Comparison of ENCODE assay signal across 20 cellular contexts in genomic region chr4:130689182-130689581, GRCh38.
DNase-seq lines count a peak whose midpoint lies in the region; ATAC-seq, FAIRE-seq and TF ChIP-seq lines count a peak whose summit lies in the region.
"Had no signal": no experiment of that assay in that cellular context is flagged by ENCODE, and none has a peak within 500 bp of the region (broad histone marks: within the 10 kb centered on the region; RNA-seq: fewer than 3 reads in every experiment).

No MANE protein-coding gene starts in this region.

- no peaks in the 10 kb centered on the region for H3K27me3 Mint-ChIP-seq in astrocyte (ENCODE audit: low read depth, unreplicated experiment)
- H3K27me3 Mint-ChIP-seq in stimulated activated naive B cell treated with anti-CD40 and anti-IgM and Interleukin-4, amounts not matched to agents 10 μg/mL and 1 μg/mL and 100 μg/mL, for 72 hours, result no peaks in the 10 kb centered on the region
- H3K27me3 Mint-ChIP-seq: B cell had no signal

- FAIRE-seq in astrocyte (lab: Jason Lieb, UNC), result no peak
- FAIRE-seq: HTR-8/SVneo, K562 had no signal

- H3K27me3 ChIP-seq in astrocyte (ENCODE audit: insufficient read depth, low read length), result no peaks in the 10 kb centered on the region
- no peaks in the 10 kb centered on the region for H3K27me3 ChIP-seq in tibial artery
- H3K27me3 ChIP-seq: BLaER1 treated with 17β-estradiol and CSF1 and Interleukin-3, amounts not matched to agents 10 nM and 100 nM had no signal

- H3K4me1 ChIP-seq in astrocyte (ENCODE audit: insufficient read depth, low read length) (no peaks in the 10 kb centered on the region), tibial artery (no peaks in the 10 kb centered on the region)
- H3K4me1 ChIP-seq: BLaER1 treated with 17β-estradiol and CSF1 and Interleukin-3, amounts not matched to agents 10 nM and 100 nM had no signal

- no peaks in the 10 kb centered on the region for H4K20me1 ChIP-seq in astrocyte (ENCODE audit: insufficient read depth, low read length)
- H4K20me1 ChIP-seq: BLaER1 treated with 17β-estradiol and CSF1 and Interleukin-3, amounts not matched to agents 10 nM and 100 nM had no signal

- H3K4me3 ChIP-seq in astrocyte (ENCODE audit: insufficient read depth, low read depth, low read length), result no peak overlapping the region
- no peak overlapping the region for H3K4me3 ChIP-seq in skeletal muscle cell (ENCODE audit: low read depth, low read length)
- no peak overlapping the region for H3K4me3 ChIP-seq in tibial artery
- H3K4me3 ChIP-seq: BLaER1 treated with 17β-estradiol and CSF1 and Interleukin-3, amounts not matched to agents 10 nM and 100 nM; K562 had no signal

- no peak overlapping the region for H3K27ac Mint-ChIP-seq in astrocyte (ENCODE audit: unreplicated experiment)
- H3K27ac Mint-ChIP-seq in stimulated activated naive B cell treated with anti-CD40 and anti-IgM and Interleukin-4, amounts not matched to agents 10 μg/mL and 1 μg/mL and 100 μg/mL, for 72 hours, result no peak overlapping the region
- H3K27ac Mint-ChIP-seq: B cell; CD8-positive, alpha-beta T cell had no signal

- H3K9me3 Mint-ChIP-seq in astrocyte (ENCODE audit: unreplicated experiment), result peaks cover 3% of the 10 kb centered on the region
- H3K9me3 Mint-ChIP-seq in stimulated activated naive B cell treated with anti-CD40 and anti-IgM and Interleukin-4, amounts not matched to agents 10 μg/mL and 1 μg/mL and 100 μg/mL, for 72 hours, result no peaks in the 10 kb centered on the region

- H3K4me2 ChIP-seq in astrocyte (ENCODE audit: low read length), result no peak overlapping the region
- H3K4me2 ChIP-seq: BLaER1 treated with 17β-estradiol and CSF1 and Interleukin-3, amounts not matched to agents 10 nM and 100 nM had no signal

- H3K27ac ChIP-seq in astrocyte (ENCODE audit: low read depth, low read length), result no peak overlapping the region
- H3K27ac ChIP-seq in tibial artery, result no peak overlapping the region
- H3K27ac ChIP-seq: BLaER1 treated with 17β-estradiol and CSF1 and Interleukin-3, amounts not matched to agents 10 nM and 100 nM; HL-60 had no signal

- no peak for ATAC-seq in stimulated activated naive B cell treated with anti-CD40 and anti-IgM and Interleukin-4, amounts not matched to agents 10 μg/mL and 1 μg/mL and 100 μg/mL, for 72 hours (replicated peaks)
- ATAC-seq: CD8-positive, alpha-beta T cell; K562 had no signal

- no peaks in the 10 kb centered on the region for H3K79me2 ChIP-seq in astrocyte (ENCODE audit: insufficient read depth, low read length)

- H3K4me1 Mint-ChIP-seq in astrocyte (ENCODE audit: low read depth, unreplicated experiment), result no peaks in the 10 kb centered on the region
- H3K4me1 Mint-ChIP-seq in stimulated activated naive B cell treated with anti-CD40 and anti-IgM and Interleukin-4, amounts not matched to agents 10 μg/mL and 1 μg/mL and 100 μg/mL, for 72 hours, result no peaks in the 10 kb centered on the region
- H3K4me1 Mint-ChIP-seq: B cell had no signal

- H3K36me3 ChIP-seq in astrocyte (ENCODE audit: insufficient read depth, low read length) (no peaks in the 10 kb centered on the region), tibial artery (no peaks in the 10 kb centered on the region)
- H3K36me3 ChIP-seq: BLaER1 treated with 17β-estradiol and CSF1 and Interleukin-3, amounts not matched to agents 10 nM and 100 nM had no signal

- no peaks in the 10 kb centered on the region for H3K36me3 Mint-ChIP-seq in astrocyte (ENCODE audit: low read depth, unreplicated experiment)
- no peaks in the 10 kb centered on the region for H3K36me3 Mint-ChIP-seq in stimulated activated naive B cell treated with anti-CD40 and anti-IgM and Interleukin-4, amounts not matched to agents 10 μg/mL and 1 μg/mL and 100 μg/mL, for 72 hours
- H3K36me3 Mint-ChIP-seq: CD8-positive, alpha-beta T cell had no signal

- no peak overlapping the region for H3K9ac ChIP-seq in astrocyte (ENCODE audit: low read length)
- H3K9ac ChIP-seq: BLaER1 treated with 17β-estradiol and CSF1 and Interleukin-3, amounts not matched to agents 10 nM and 100 nM had no signal

- peak; percentile 2 for DNase-seq in AG08396 (ENCODE audit: low spot score)
- peak; percentile 47 for DNase-seq in HCEC 1CT
- DNase-seq in astrocyte (ENCODE audit: low read depth), result peak; percentile 6
- peak; percentile 4 for DNase-seq in skeletal muscle cell (ENCODE audit: low read depth)
- DNase-seq in tibial artery, result no peak
- no peak for DNase-seq in stimulated activated naive B cell treated with anti-CD40 and anti-IgM and Interleukin-4, amounts not matched to agents 10 μg/mL and 1 μg/mL and 100 μg/mL, for 72 hours
- no peak for DNase-seq in DMS53 treated with DMSO at 0.1 percent for 48 hours (lab: John Stamatoyannopoulos, UW; ENCODE audit: unreplicated experiment)
- DNase-seq: 8988T; CD8-positive, alpha-beta T cell; DMS 273 treated with DMSO at 0.1 percent for 48 hours; DMS53; GF-D8; GOT3; H7; IMR-90 had no signal

- H2AFZ ChIP-seq in astrocyte (ENCODE audit: low read depth, low read length), result no peak overlapping the region

- H3K4me3 Mint-ChIP-seq in astrocyte (ENCODE audit: unreplicated experiment), result no peak overlapping the region
- H3K4me3 Mint-ChIP-seq in stimulated activated naive B cell treated with anti-CD40 and anti-IgM and Interleukin-4, amounts not matched to agents 10 μg/mL and 1 μg/mL and 100 μg/mL, for 72 hours, result no peak overlapping the region
- H3K4me3 Mint-ChIP-seq: B cell; CD8-positive, alpha-beta T cell had no signal

- intact Hi-C loops in tibial artery (cut with DNase I; ENCODE audit: low total_unique reads), result no loop called here

- H3K9me3 ChIP-seq in astrocyte (ENCODE audit: insufficient read depth, low read depth, low read length) (no peaks in the 10 kb centered on the region), tibial artery (no peaks in the 10 kb centered on the region)
- H3K9me3 ChIP-seq: BLaER1 treated with 17β-estradiol and CSF1 and Interleukin-3, amounts not matched to agents 10 nM and 100 nM had no signal

- TF ChIP-seq CTCF in astrocyte (IDR thresholded peaks at IDR 0.05; ENCODE audit: insufficient read depth, low read depth, low read length), result no peak
- no peak for TF ChIP-seq CTCF in tibial artery (IDR thresholded peaks at IDR 0.05)

Comparison
In these comparisons a context has a peak if more than half of its experiments do, and no peak if none do; other contexts are left out.
1. DNase-seq: peak in AG08396 (single experiment), HCEC 1CT (single experiment), astrocyte (single experiment) and skeletal muscle cell (single experiment); none in tibial artery (0 of 2), stimulated activated naive B cell treated with anti-CD40 and anti-IgM and Interleukin-4, amounts not matched to agents 10 μg/mL and 1 μg/mL and 100 μg/mL, for 72 hours (single experiment) and DMS53 treated with DMSO at 0.1 percent for 48 hours (single experiment).